7 cellular contexts compared by ENCODE assay signal in the genomic region with DNA sequence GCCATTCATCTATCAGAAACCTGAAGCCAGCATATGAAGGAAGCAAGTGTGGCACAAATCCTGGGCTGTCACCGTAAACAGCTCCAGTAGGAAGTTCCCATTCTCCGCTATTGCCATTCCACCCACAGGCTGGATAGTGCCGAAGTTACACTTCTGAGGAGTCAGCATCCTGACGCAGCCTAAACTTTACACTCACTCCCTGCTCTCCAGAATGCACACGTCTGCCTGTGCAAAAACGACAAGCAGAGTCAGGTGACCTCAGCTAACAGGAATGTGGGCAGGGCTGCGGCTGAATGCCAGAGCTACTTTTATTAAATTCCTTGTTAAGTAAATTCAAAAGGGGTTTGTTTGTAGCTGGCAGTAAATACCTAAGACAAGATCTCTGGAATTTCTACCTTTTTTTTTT. TPM values are rescaled to one million over a fixed set of nuclear protein-coding genes. Genes with fewer than 3 reads are reported as not detected.
DNase-seq lines count a peak whose midpoint lies in the region; ATAC-seq and TF ChIP-seq lines count a peak whose summit lies in the region.

No MANE protein-coding gene starts in this region.

- no peak overlapping the region for H3K4me3 ChIP-seq in hepatocyte
- no peak overlapping the region for H3K4me3 ChIP-seq in suprapubic skin

- no peak for TF ChIP-seq POLR2A in suprapubic skin (IDR thresholded peaks at IDR 0.05)

- H3K27ac ChIP-seq in hepatocyte (peak overlapping the region; percentile 88), suprapubic skin (peak overlapping the region; percentile 49)

- no peaks in the 10 kb centered on the region for H3K9me3 Mint-ChIP-seq in HFFc6
- H3K9me3 Mint-ChIP-seq in activated T-helper 17 cell treated with anti-CD3 and anti-CD28 coated beads, Interleukin-2, amount 50 U/mL, for 72 hours, result no peaks in the 10 kb centered on the region

- peaks cover 13% of the 10 kb centered on the region for H3K4me1 ChIP-seq in hepatocyte (ENCODE audit: insufficient read depth)
- H3K4me1 ChIP-seq in suprapubic skin, result peaks cover 12% of the 10 kb centered on the region

- DNase-seq in HFFc6 (peak; percentile 94), hepatocyte (ENCODE audit: low spot score) (peak; percentile 93), suprapubic skin (ENCODE audit: low spot score in 2 of 2) (no peak), NCI-H2029 (lab: John Stamatoyannopoulos, UW) (no peak), NCI-H1436 (lab: John Stamatoyannopoulos, UW) (no peak)

- no peaks in the 10 kb centered on the region for H3K9me2 ChIP-seq in hepatocyte (replicated peaks; ENCODE audit: insufficient read depth)

- no peak overlapping the region for H3K4me2 ChIP-seq in hepatocyte

- no peaks in the 10 kb centered on the region for H4K20me1 ChIP-seq in hepatocyte (ENCODE audit: insufficient read depth, poor library complexity, severe bottlenecking)

- peak overlapping the region; percentile 79 for H3K27ac Mint-ChIP-seq in HFFc6
- peak overlapping the region; percentile 43 for H3K27ac Mint-ChIP-seq in activated T-helper 17 cell treated with anti-CD3 and anti-CD28 coated beads, Interleukin-2, amount 50 U/mL, for 72 hours

- H3K4me3 Mint-ChIP-seq in HFFc6, result peak overlapping the region; percentile 66
- H3K4me3 Mint-ChIP-seq in activated T-helper 17 cell treated with anti-CD3 and anti-CD28 coated beads, Interleukin-2, amount 50 U/mL, for 72 hours, result no peak overlapping the region

- no peaks in the 10 kb centered on the region; the same call in none of the 2 replicates for H3K27me3 Mint-ChIP-seq in HFFc6 (ENCODE audit: insufficient read depth)
- no peaks in the 10 kb centered on the region for H3K27me3 Mint-ChIP-seq in activated T-helper 17 cell treated with anti-CD3 and anti-CD28 coated beads, Interleukin-2, amount 50 U/mL, for 72 hours

- no peaks in the 10 kb centered on the region for H3K9me3 ChIP-seq in hepatocyte (ENCODE audit: low read depth)
- H3K9me3 ChIP-seq in suprapubic skin, result no peaks in the 10 kb centered on the region

- peaks cover 48% of the 10 kb centered on the region for H3K36me3 Mint-ChIP-seq in HFFc6 (ENCODE audit: low read depth)
- H3K36me3 Mint-ChIP-seq in activated T-helper 17 cell treated with anti-CD3 and anti-CD28 coated beads, Interleukin-2, amount 50 U/mL, for 72 hours (ENCODE audit: low read depth), result peaks cover 79% of the 10 kb centered on the region

- no peaks in the 10 kb centered on the region for H3K79me2 ChIP-seq in hepatocyte

- H2AFZ ChIP-seq in hepatocyte, result no peak overlapping the region

- no peak for TF ChIP-seq EP300 in suprapubic skin (IDR thresholded peaks at IDR 0.05)

- H3K36me3 ChIP-seq in hepatocyte (replicated peaks; ENCODE audit: insufficient read depth, low read depth), result no peaks in the 10 kb centered on the region
- peaks cover 61% of the 10 kb centered on the region for H3K36me3 ChIP-seq in suprapubic skin

- WGBS in hepatocyte (ENCODE audit: low lambda C conversion rate, missing lambda C conversion rate), result 20% methylated on average over 7 of the region's 7 CpGs
- 38% methylated on average over 7 of the region's 7 CpGs for WGBS in suprapubic skin

- TF ChIP-seq CTCF in HFFc6 (IDR thresholded peaks at IDR 0.05) (no peak), hepatocyte (IDR thresholded peaks at IDR 0.05; ENCODE audit: poor library complexity) (no peak), suprapubic skin (IDR thresholded peaks at IDR 0.05) (no peak)

- no peaks in the 10 kb centered on the region for H3K27me3 ChIP-seq in hepatocyte
- H3K27me3 ChIP-seq in suprapubic skin, result no peaks in the 10 kb centered on the region

- ATAC-seq in activated T-helper 17 cell treated with anti-CD3 and anti-CD28 coated beads, Interleukin-2, amount 50 U/mL, for 72 hours (replicated peaks), result no peak
- ATAC-seq in HG02840 (IDR thresholded peaks at IDR 0.05; ENCODE audit: low FRiP score, unreplicated experiment), result no peak

- H3K4me1 Mint-ChIP-seq in HFFc6 (ENCODE audit: low read depth), result peaks cover 15% of the 10 kb centered on the region
- H3K4me1 Mint-ChIP-seq in activated T-helper 17 cell treated with anti-CD3 and anti-CD28 coated beads, Interleukin-2, amount 50 U/mL, for 72 hours, result peaks cover 10% of the 10 kb centered on the region

RNA-seq across cellular contexts. Expression of a gene that starts 33.7 kb away (rescaled TPM):
- 10 to 100 TPM; 12.6 to 16.2 (median 14.4) TPM for total RNA-seq in HFFc6 (2021; fragmentation: NEBNext Ultra II Directional; extraction: Animal tissue kit (Norgen Biotek cat#: 25700))
- 10 to 100 TPM; 41.8 to 44.0 TPM for total RNA-seq in activated T-helper 17 cell treated with anti-CD3 and anti-CD28 coated beads, Interleukin-2, amount 50 U/mL, for 72 hours
- total RNA-seq in hepatocyte (19.3 and 27.3 TPM in 2 replicates), suprapubic skin (10 to 100 TPM; 42.1 to 94.4 (median 48.5) TPM)
- polyA plus RNA-seq in hepatocyte, result 12.8 and 21.0 TPM in 2 replicates

RNA-seq across cellular contexts. Expression of a gene that starts 46.1 kb away (rescaled TPM):
- total RNA-seq in HFFc6 (2021; fragmentation: NEBNext Ultra II Directional; extraction: Animal tissue kit (Norgen Biotek cat#: 25700)), result not detected
- total RNA-seq in activated T-helper 17 cell treated with anti-CD3 and anti-CD28 coated beads, Interleukin-2, amount 50 U/mL, for 72 hours, result 1 to 10 TPM; 2.4 to 4.4 TPM
- 114 and 129 TPM in 2 replicates for total RNA-seq in hepatocyte
- polyA plus RNA-seq in hepatocyte, result 71.0 and 97.2 TPM in 2 replicates
- total RNA-seq in suprapubic skin, result 10 to 100 TPM; 19.9 to 42.0 (median 35.9) TPM

Comparison
In these comparisons a context has a peak if more than half of its experiments do, and no peak if none do; other contexts are left out.
1. DNase-seq: peak in HFFc6 (single experiment) and hepatocyte (single experiment); none in suprapubic skin (0 of 2), NCI-H2029 (single experiment) and NCI-H1436 (single experiment).